ENCODE assay signal across 19 cellular contexts in genomic region chr5:5721881-5722280, GRCh38.
DNase-seq lines count a peak whose midpoint lies in the region; ATAC-seq and TF ChIP-seq lines count a peak whose summit lies in the region.
"Had no signal": no experiment of that assay in that cellular context is flagged by ENCODE, and none has a peak within 500 bp of the region (broad histone marks: within the 10 kb centered on the region; RNA-seq: fewer than 3 reads in every experiment).

No MANE protein-coding gene starts in this region.

- no peak for TF ChIP-seq CTCF in RWPE1 (conservative IDR thresholded peaks at IDR 0.05; ENCODE audit: low read depth)

- CTCF ChIA-PET in RWPE1 (lab: Yijun Ruan, JAX), result no interaction called here

- DNase-seq in SIG-M5 treated with dmso at 0.1 percent for 504 hours (lab: John Stamatoyannopoulos, UW; ENCODE audit: unreplicated experiment), result peak; percentile 1
- no peak for DNase-seq in SIG-M5 (lab: John Stamatoyannopoulos, UW)
- peak; percentile 15 for DNase-seq in RWPE1 (ENCODE audit: low spot score)
- no peak for DNase-seq in SW480 (ENCODE audit: low spot score)
- no peak for DNase-seq in AG08396 (ENCODE audit: low spot score)
- DNase-seq: CD4-positive, alpha-beta memory T cell; DMS153; DMS79; GDM1; GOT3; H7; HFFc6; IMR-90 had no signal

- no peak overlapping the region for H3K27ac ChIP-seq in RWPE1
- H3K27ac ChIP-seq: 22Rv1, A549, BLaER1 had no signal

- ATAC-seq in esophagus mucosa (peak; percentile 25), HG03135 (IDR thresholded peaks at IDR 0.05; ENCODE audit: unreplicated experiment) (no peak)
- ATAC-seq: A549, HCT116 had no signal

- POLR2A ChIA-PET in RWPE1 (lab: Yijun Ruan, JAX; ENCODE audit: low non-redundant PET), result no interaction called here

Comparison
In these comparisons a context has a peak if more than half of its experiments do, and no peak if none do; other contexts are left out.
1. DNase-seq: peak in SIG-M5 treated with dmso at 0.1 percent for 504 hours (single experiment) and RWPE1 (single experiment); none in SIG-M5 (single experiment), SW480 (single experiment) and AG08396 (single experiment).